ENCODE assay signal across 8 cellular contexts in the genomic region with DNA sequence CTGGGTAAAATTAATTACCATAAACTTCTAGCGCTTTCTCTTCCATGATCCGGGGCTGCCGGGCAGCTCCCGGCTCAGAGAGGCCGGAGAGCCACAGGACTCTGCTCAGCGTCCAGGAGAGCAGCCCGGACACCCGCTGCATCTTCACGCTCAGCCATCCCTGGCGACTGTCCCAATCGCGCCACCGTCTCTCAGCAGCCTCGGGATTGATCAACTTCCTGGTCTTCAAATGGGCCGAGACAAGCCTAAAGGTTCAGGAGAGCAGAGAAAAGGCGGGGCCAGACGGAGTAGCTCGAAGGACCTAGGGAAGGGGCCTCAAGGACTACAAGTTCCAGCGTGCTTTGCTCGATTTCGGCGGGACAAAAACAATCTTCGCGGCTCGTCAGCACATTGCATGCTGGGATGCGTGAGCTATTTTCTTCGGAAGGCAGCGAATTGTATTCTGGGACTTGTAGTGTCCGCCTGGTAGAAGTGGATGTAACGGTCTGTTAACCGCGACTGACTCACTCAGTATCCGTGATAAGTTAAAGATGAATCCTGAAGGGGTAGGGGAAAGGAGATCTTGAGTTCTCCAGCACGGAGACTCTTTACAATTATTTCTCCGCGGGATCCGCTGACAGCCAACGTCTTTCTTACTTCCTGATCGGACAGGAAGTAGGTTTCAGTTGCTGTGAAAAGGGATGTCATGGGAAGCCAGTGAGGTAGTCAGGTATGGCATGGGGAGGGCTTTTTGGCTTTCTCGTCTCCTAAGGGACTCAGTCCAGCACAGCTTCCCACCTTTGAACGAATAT. TPM values are rescaled to one million over a fixed set of nuclear protein-coding genes. Genes with fewer than 3 reads are reported as not detected.
DNase-seq lines count a peak whose midpoint lies in the region; ATAC-seq and TF ChIP-seq lines count a peak whose summit lies in the region.

A gene with protein sequence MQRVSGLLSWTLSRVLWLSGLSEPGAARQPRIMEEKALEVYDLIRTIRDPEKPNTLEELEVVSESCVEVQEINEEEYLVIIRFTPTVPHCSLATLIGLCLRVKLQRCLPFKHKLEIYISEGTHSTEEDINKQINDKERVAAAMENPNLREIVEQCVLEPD (minus strand): TSS at position 212 of the 791 bp plus-strand sequence. CDS start 70 bp downstream, at position 142.

- peak; percentile 88 for DNase-seq in GM13976 (ENCODE audit: low spot score)
- DNase-seq in NCI-H146 (lab: John Stamatoyannopoulos, UW), result peak; percentile 97
- DNase-seq in T-helper 1 cell, result peak; percentile 77 to 99 (median 87)
- DNase-seq in amniotic stem cell (lab: John Stamatoyannopoulos, UW), result peak; percentile 93
- peak; percentile 87 to 97 for DNase-seq in heart right ventricle
- DNase-seq in posterior cingulate gyrus, result peak; percentile 91 to 99 (median 94)
- DNase-seq in upper lobe of left lung, result peak; percentile 87 to 99

- peak within 1 kb of the TSS; percentile 57 to 82 (median 74) for H3K4me3 ChIP-seq in heart right ventricle
- H3K4me3 ChIP-seq in upper lobe of left lung, result peak within 1 kb of the TSS; percentile 59 to 85 (median 74)

- H3K27me3 ChIP-seq in heart right ventricle (no peaks in the 10 kb centered on the region), upper lobe of left lung (no peaks in the 10 kb centered on the region)

- TF ChIP-seq CTCF in GM13976 (IDR thresholded peaks at IDR 0.05; ENCODE audit: borderline replicate concordance, control extremely low read depth, extremely low read depth, insufficient read depth, missing control alignments) (no peak), heart right ventricle (IDR thresholded peaks at IDR 0.05) (no peak), upper lobe of left lung (IDR thresholded peaks at IDR 0.05) (peak in 1 of 6 experiments; percentile 6)

- no peaks in the 10 kb centered on the region for H3K9me3 ChIP-seq in heart right ventricle
- H3K9me3 ChIP-seq in upper lobe of left lung, result no peaks in the 10 kb centered on the region

- peak in 1 of 4 donors; percentile 5 for TF ChIP-seq EP300 in upper lobe of left lung (IDR thresholded peaks at IDR 0.05)

- intact Hi-C loops in heart right ventricle (cut with DNase I) (loop anchor here in 5 of 10 donors (2.0 to 10.0 kb wide), 5 partner anchors 58 to 291 kb away; a partner anchor contains a TSS), posterior cingulate gyrus (cut with DNase I) (no loop called here)

- H3K36me3 ChIP-seq in heart right ventricle (peaks cover 0 to 17% (median 2%) of the 10 kb centered on the region in 9 donors), upper lobe of left lung (peaks cover 0 to 3% (median 0%) of the 10 kb centered on the region in 4 donors)

- WGBS in heart right ventricle, 2 donors, result 0% methylated on average over 41 of the region's 41 CpGs
- 0 to 2% methylated on average over 32 to 41 of the region's 41 CpGs for WGBS in upper lobe of left lung, 2 donors

- ATAC-seq in HG02852 (IDR thresholded peaks at IDR 0.05; ENCODE audit: unreplicated experiment) (peak; percentile 63), heart right ventricle (peak; percentile 85 to 91 (median 87)), upper lobe of left lung (ENCODE audit: low FRiP score in 2 of 2) (peak; percentile 93 to 95)

- peak in 2 of 4 donors; percentile 46 to 79 for TF ChIP-seq POLR2A in upper lobe of left lung (IDR thresholded peaks at IDR 0.05)

- H3K27ac ChIP-seq in heart right ventricle (peak within 1 kb of the TSS; percentile 78 to 96 (median 87)), upper lobe of left lung (peak within 1 kb of the TSS; percentile 83 to 95 (median 90))

- H3K4me1 ChIP-seq in heart right ventricle (peaks cover 6 to 85% (median 80%) of the 10 kb centered on the region in 9 donors), upper lobe of left lung (peaks cover 44 to 69% (median 54%) of the 10 kb centered on the region in 4 donors)

- in situ Hi-C loops in GM13976 (cut with MboI; ENCODE audit: low sequenced_read_pairs, unreplicated experiment), result no loop called here

RNA-seq across cellular contexts. Expression of the gene that starts here (rescaled TPM):
- 10 to 100 TPM; 36.4 to 65.6 (median 52.3) TPM for total RNA-seq in heart right ventricle
- 100 to 1,000 TPM in 1 of 2 donors, 10 to 100 TPM in 1; 62.2 to 118 TPM for polyA plus RNA-seq in heart right ventricle
- 10 to 100 TPM; 38.8 to 70.3 (median 49.2) TPM for total RNA-seq in upper lobe of left lung

Comparison
In these comparisons a context has a peak if more than half of its experiments do, and no peak if none do; other contexts are left out.
1. Peak in every context shown above with its lines: DNase-seq, ATAC-seq, H3K4me3 ChIP-seq and H3K27ac ChIP-seq.